ENCODE assay signal across 8 cellular contexts in genomic region chr22:31160328-31160978, GRCh38. TPM values are rescaled to one million over a fixed set of nuclear protein-coding genes. Genes with fewer than 3 reads are reported as not detected.
DNase-seq lines count a peak whose midpoint lies in the region; ATAC-seq, FAIRE-seq and TF ChIP-seq lines count a peak whose summit lies in the region.

No MANE protein-coding gene starts in this region.

- no peaks in the 10 kb centered on the region for H3K36me3 ChIP-seq in pancreas

- H3K27me3 ChIP-seq in pancreas: no peaks in the 10 kb centered on the region

- ATAC-seq in HG03135 (IDR thresholded peaks at IDR 0.05; ENCODE audit: unreplicated experiment) (peak; percentile 15), pancreas (peak; percentile 29 to 70 (median 63)), GM19452 (IDR thresholded peaks at IDR 0.05; ENCODE audit: unreplicated experiment) (no peak)

- TF ChIP-seq POLR2A in GM12891 (IDR thresholded peaks at IDR 0.05; ENCODE audit: low read depth, low read length): no peak

- H3K27ac ChIP-seq in pancreas: peak overlapping the region; percentile 67 to 87 (median 82)

- FAIRE-seq in GM18507 (lab: Jason Lieb, UNC) (peak; percentile 18), pancreas (lab: Jason Lieb, UNC) (no peak), GM12891 (lab: Jason Lieb, UNC) (no peak)

- intact Hi-C loops in pancreas (cut with DNase I): no loop called here

- H3K4me1 ChIP-seq in pancreas: peaks cover 9 to 21% (median 16%) of the 10 kb centered on the region in 3 donors

- DNase-seq in GM18507 (ENCODE audit: extremely low spot score, insufficient read length, low read depth) (no peak), fibroblast of the aortic adventitia (ENCODE audit: low read depth) (peak; percentile 43), pancreas (peak in 1 of 6 donors; percentile 25), NCI-H2107 (lab: John Stamatoyannopoulos, UW) (no peak), GM12891 (ENCODE audit: insufficient read length, low spot score) (no peak)
- peak; percentile 17 for DNase-seq in activated CD4-positive, alpha-beta T cell treated with anti-CD3 and anti-CD28 coated beads for 48 hours

- no peaks in the 10 kb centered on the region for H3K9me3 ChIP-seq in pancreas

- WGBS in pancreas, 2 donors: 1 to 2% methylated on average over 32 of the region's 32 CpGs

- H3K4me3 ChIP-seq in fibroblast of the aortic adventitia (ENCODE audit: low read depth, low read length) (peak overlapping the region; percentile 92), pancreas (peak overlapping the region; percentile 72 to 86 (median 76))

- TF ChIP-seq CTCF in fibroblast of the aortic adventitia (IDR thresholded peaks at IDR 0.05; ENCODE audit: insufficient read depth, low read length) (no peak), pancreas (IDR thresholded peaks at IDR 0.05) (no peak)

TF ChIP-seq in GM12891, 5 proteins besides CTCF, POLR2A, EP300 and RAD21:
- TF ChIP-seq POU2F2 (IDR thresholded peaks at IDR 0.05; ENCODE audit: low read depth, low read length): no peak
- no peak for TF ChIP-seq TAF1 (IDR thresholded peaks at IDR 0.05; ENCODE audit: low read depth, low read length)
- no peak for TF ChIP-seq PAX5 (IDR thresholded peaks at IDR 0.05; ENCODE audit: insufficient read depth, low read length, severe bottlenecking)
- TF ChIP-seq SPI1 (IDR thresholded peaks at IDR 0.05; ENCODE audit: low read depth, low read length): no peak
- TF ChIP-seq POLR2AphosphoS5 (IDR thresholded peaks at IDR 0.05; ENCODE audit: low read depth, low read length): no peak

RNA-seq across cellular contexts. Expression of gene RNF185, which starts 0.5 kb away (rescaled TPM):
- total RNA-seq in fibroblast of the aortic adventitia (ENCODE audit: low replicate concordance) (23.2 and 35.8 TPM in 2 replicates), pancreas (10 to 100 TPM in 5 of 6 donors, 1 to 10 TPM in 1; 9.5 to 19.6 (median 14.0) TPM)
- polyA plus RNA-seq in pancreas: 10 to 100 TPM in 1 of 2 donors, 1 to 10 TPM in 1; 9.4 to 18.9 TPM
- polyA plus RNA-seq in GM12891 (2012; ENCODE audit: low read depth, missing spikeins): 14.4 TPM

RNA-seq across cellular contexts. Expression of gene PLA2G3, which starts 20.1 kb away (rescaled TPM):
- total RNA-seq in fibroblast of the aortic adventitia (ENCODE audit: low replicate concordance) (0.08 and 0.09 TPM in 2 replicates), pancreas (not detected)
- polyA plus RNA-seq in pancreas: under 1 TPM in 1 of 2 donors, not detected in 1; 0.02 TPM
- polyA plus RNA-seq in GM12891 (2012; ENCODE audit: low read depth, missing spikeins): not detected

RNA-seq across cellular contexts. Expression of gene INPP5J, which starts 37.7 kb away (rescaled TPM):
- under 0.01 and 0.41 TPM in 2 replicates for total RNA-seq in fibroblast of the aortic adventitia (ENCODE audit: low replicate concordance)
- 10 to 100 TPM in 2 of 6 donors, 1 to 10 TPM in 4; 4.5 to 12.7 (median 8.2) TPM for total RNA-seq in pancreas
- polyA plus RNA-seq in pancreas: 10 to 100 TPM; 23.0 to 25.0 TPM
- 0.04 TPM for polyA plus RNA-seq in GM12891 (2012; ENCODE audit: low read depth, missing spikeins)

RNA-seq across cellular contexts. Expression of gene LIMK2, which starts 51.6 kb away (rescaled TPM):
- total RNA-seq in fibroblast of the aortic adventitia (ENCODE audit: low replicate concordance) (10.0 and 51.5 TPM in 2 replicates), pancreas (10 to 100 TPM; 21.1 to 34.9 (median 27.7) TPM)
- polyA plus RNA-seq in pancreas: 10 to 100 TPM; 20.5 to 25.2 TPM
- 15.7 TPM for polyA plus RNA-seq in GM12891 (2012; ENCODE audit: low read depth, missing spikeins)

RNA-seq across cellular contexts. Expression of gene SELENOM, which starts 53.1 kb away (rescaled TPM):
- total RNA-seq in fibroblast of the aortic adventitia (ENCODE audit: low replicate concordance) (82.0 and 97.9 TPM in 2 replicates), pancreas (10 to 100 TPM; 46.1 to 62.4 (median 54.4) TPM)
- polyA plus RNA-seq in pancreas: 100 to 1,000 TPM; 118 TPM
- 8.5 TPM for polyA plus RNA-seq in GM12891 (2012; ENCODE audit: low read depth, missing spikeins)

Comparison
In these comparisons a context has a peak if more than half of its experiments do, and no peak if none do; other contexts are left out.
1. DNase-seq: peak in activated CD4-positive, alpha-beta T cell treated with anti-CD3 and anti-CD28 coated beads for 48 hours (single experiment) and fibroblast of the aortic adventitia (single experiment); none in GM18507 (single experiment), NCI-H2107 (single experiment) and GM12891 (single experiment).